9 cellular contexts compared by ENCODE assay signal in genomic region chr1:66247415-66248208, GRCh38.
DNase-seq lines count a peak whose midpoint lies in the region; ATAC-seq, FAIRE-seq and TF ChIP-seq lines count a peak whose summit lies in the region.
"Had no signal": no experiment of that assay in that cellular context is flagged by ENCODE, and none has a peak within 500 bp of the region (broad histone marks: within the 10 kb centered on the region; RNA-seq: fewer than 3 reads in every experiment).

No MANE protein-coding gene starts in this region.

- H3K4me1 ChIP-seq in A549 (peaks cover 52% of the 10 kb centered on the region), stomach (peaks cover 0 to 12% (median 2%) of the 10 kb centered on the region in 4 donors)

- H3K27ac ChIP-seq in A549 (peak overlapping the region; percentile 9 to 44; a peak in 2 of 6 replicates), stomach (peak overlapping the region in 1 of 5 donors; percentile 9)

- no peaks in the 10 kb centered on the region for H3K36me3 Mint-ChIP-seq in immature natural killer cell

- no peaks in the 10 kb centered on the region for H3K27me3 ChIP-seq in stomach

- TF ChIP-seq EP300 in A549 (IDR thresholded peaks at IDR 0.05) (no peak), stomach (IDR thresholded peaks at IDR 0.05) (no peak)

- H3K9me3 ChIP-seq in A549: no peaks in the 10 kb centered on the region
- no peaks in the 10 kb centered on the region for H3K9me3 ChIP-seq in stomach

- TF ChIP-seq CTCF in A549 (IDR thresholded peaks at IDR 0.05) (no peak), stomach (IDR thresholded peaks at IDR 0.05) (no peak)

- intact Hi-C loops in stomach (cut with DNase I; ENCODE audit: low total_unique reads): no loop called here

- H3K4me3 ChIP-seq in A549 (no peak overlapping the region), stomach (no peak overlapping the region)

- DNase-seq in A549 (ENCODE audit: low read depth in 1 of 2, low spot score in 1 of 2) (no peak), NCI-H446 (lab: John Stamatoyannopoulos, UW) (no peak), SHP77 (lab: John Stamatoyannopoulos, UW) (no peak), stomach (no peak), immature natural killer cell (no peak)
- DNase-seq in activated naive CD4-positive, alpha-beta T cell treated with anti-CD3 and anti-CD28 coated beads, Interleukin-2, amount 50 U/mL, for 16 hours: peak; percentile 40
- DNase-seq: NCI-H510A had no signal

- TF ChIP-seq RAD21 in A549 (conservative IDR thresholded peaks at IDR 0.05 in 1 of 2, IDR thresholded peaks at IDR 0.05 in 1 of 2): no peak

- no peak overlapping the region for H3K4me2 ChIP-seq in A549

- 90% methylated on average over 11 of the region's 11 CpGs for WGBS in A549 (ENCODE audit: missing lambda C conversion rate)
- 84 to 92% (median 86%) methylated on average over 11 of the region's 11 CpGs for WGBS in stomach, 5 donors

- FAIRE-seq in A549 (lab: Jason Lieb, UNC): no peak

- H3K27me3 Mint-ChIP-seq in immature natural killer cell (ENCODE audit: low read depth in 3 of 3): no peaks in the 10 kb centered on the region

- peak overlapping the region in 1 of 5 donors; percentile 15 for H3K4me3 Mint-ChIP-seq in immature natural killer cell

- TF ChIP-seq POLR2A in A549 (IDR thresholded peaks at IDR 0.05; ENCODE audit: low read length): no peak
- TF ChIP-seq POLR2A in stomach (IDR thresholded peaks at IDR 0.05): no peak

- POLR2A ChIA-PET in A549 (lab: Yijun Ruan, JAX): no interaction called here

- CTCF ChIA-PET in A549 (lab: Yijun Ruan, JAX): interaction anchor here (1.1 to 15.1 kb wide), 5 partner anchors 11 to 290 kb away, joined by 3 to 175 read pairs (median 4); no protein-coding TSS in a partner anchor

- H3K27ac Mint-ChIP-seq in immature natural killer cell: no peak overlapping the region

- ATAC-seq in A549 (no peak), GM19455 (IDR thresholded peaks at IDR 0.05; ENCODE audit: unreplicated experiment) (peak; percentile 72), HG03378 (IDR thresholded peaks at IDR 0.05; ENCODE audit: unreplicated experiment) (peak; percentile 81)

- H3K9me3 Mint-ChIP-seq in immature natural killer cell: no peaks in the 10 kb centered on the region

- no peaks in the 10 kb centered on the region for H3K36me3 ChIP-seq in stomach

- H3K4me1 Mint-ChIP-seq in immature natural killer cell: no peaks in the 10 kb centered on the region

TF ChIP-seq in A549, 52 proteins besides CTCF, POLR2A, EP300 and RAD21:
- no peak for TF ChIP-seq NR3C1 (IDR thresholded peaks at IDR 0.05)
- TF ChIP-seq FOXS1 (CRISPR knock-in tag; IDR thresholded peaks at IDR 0.05): no peak
- no peak for TF ChIP-seq RARB (CRISPR knock-in tag; IDR thresholded peaks at IDR 0.05)
- no peak for TF ChIP-seq SMC3 (IDR thresholded peaks at IDR 0.05)
- TF ChIP-seq MAFK (IDR thresholded peaks at IDR 0.05; ENCODE audit: partially characterized antibody): peak; percentile 62
- no peak for TF ChIP-seq EHMT2 (IDR thresholded peaks at IDR 0.05; ENCODE audit: low read depth)
- TF ChIP-seq ESRRA (IDR thresholded peaks at IDR 0.05; ENCODE audit: borderline replicate concordance, low read length): no peak
- no peak for TF ChIP-seq NFE2L2 (conservative IDR thresholded peaks at IDR 0.05; ENCODE audit: low read length)

Comparison
In these comparisons a context has a peak if more than half of its experiments do, and no peak if none do; other contexts are left out.
1. ATAC-seq: peak in GM19455 (single experiment) and HG03378 (single experiment); none in A549 (0 of 2).